In genomic region chr15:68584704-68585573, GRCh38 we compare ENCODE assay signal across 14 cellular contexts. TPM values are rescaled to one million over a fixed set of nuclear protein-coding genes. Genes with fewer than 3 reads are reported as not detected.
DNase-seq lines count a peak whose midpoint lies in the region; ATAC-seq, FAIRE-seq and TF ChIP-seq lines count a peak whose summit lies in the region.
"Had no signal": no experiment of that assay in that cellular context is flagged by ENCODE, and none has a peak within 500 bp of the region (broad histone marks: within the 10 kb centered on the region; RNA-seq: fewer than 3 reads in every experiment).

No MANE protein-coding gene starts in this region.

- no peaks in the 10 kb centered on the region for H3K9me3 Mint-ChIP-seq in CD8-positive, alpha-beta memory T cell
- H3K9me3 Mint-ChIP-seq: activated naive CD8-positive, alpha-beta T cell treated with anti-CD3 and anti-CD28 coated beads for 36 hours; neural progenitor cell; stimulated activated effector memory CD8-positive, alpha-beta T cell treated with anti-CD3 and anti-CD28 coated beads, Interleukin-12 subunit alpha, Interleukin-12 subunit beta, amount 100 ng/mL, for 72 hours had no signal

- no peaks in the 10 kb centered on the region for H3K9me1 ChIP-seq in endothelial cell of umbilical vein (replicated peaks; ENCODE audit: control insufficient read depth, extremely low read depth, insufficient read depth, low read length)

- no peaks in the 10 kb centered on the region for H3K36me3 Mint-ChIP-seq in CD8-positive, alpha-beta memory T cell
- H3K36me3 Mint-ChIP-seq: activated naive CD8-positive, alpha-beta T cell treated with anti-CD3 and anti-CD28 coated beads for 36 hours; neural progenitor cell had no signal

- ATAC-seq in HCT116: no peak
- no peak for ATAC-seq in HG03280 (IDR thresholded peaks at IDR 0.05; ENCODE audit: unreplicated experiment)
- ATAC-seq in HG03571 (IDR thresholded peaks at IDR 0.05; ENCODE audit: unreplicated experiment): no peak
- ATAC-seq: foreskin keratinocyte; stimulated activated effector memory CD8-positive, alpha-beta T cell treated with anti-CD3 and anti-CD28 coated beads, Interleukin-12 subunit alpha, Interleukin-12 subunit beta, amount 100 ng/mL, for 72 hours had no signal

- H3K27ac Mint-ChIP-seq in CD8-positive, alpha-beta memory T cell: no peak overlapping the region
- H3K27ac Mint-ChIP-seq: activated naive CD8-positive, alpha-beta T cell treated with anti-CD3 and anti-CD28 coated beads for 36 hours; neural progenitor cell; stimulated activated effector memory CD8-positive, alpha-beta T cell treated with anti-CD3 and anti-CD28 coated beads, Interleukin-12 subunit alpha, Interleukin-12 subunit beta, amount 100 ng/mL, for 72 hours had no signal

- no peak overlapping the region for H3K4me3 Mint-ChIP-seq in CD8-positive, alpha-beta memory T cell
- H3K4me3 Mint-ChIP-seq: activated naive CD8-positive, alpha-beta T cell treated with anti-CD3 and anti-CD28 coated beads for 36 hours; neural progenitor cell; stimulated activated effector memory CD8-positive, alpha-beta T cell treated with anti-CD3 and anti-CD28 coated beads, Interleukin-12 subunit alpha, Interleukin-12 subunit beta, amount 100 ng/mL, for 72 hours had no signal

- no peaks in the 10 kb centered on the region for H3K36me3 ChIP-seq in HCT116 (ENCODE audit: control insufficient read depth in 1 of 2, insufficient read depth in 2 of 2, low read length in 2 of 2)
- no peaks in the 10 kb centered on the region for H3K36me3 ChIP-seq in endothelial cell of umbilical vein (ENCODE audit: control insufficient read depth in 2 of 2, extremely low read depth in 1 of 2, insufficient read depth in 2 of 2, low read length in 2 of 2)
- H3K36me3 ChIP-seq in CD8-positive, alpha-beta memory T cell (ENCODE audit: insufficient read depth, low read length): no peaks in the 10 kb centered on the region
- H3K36me3 ChIP-seq: neural progenitor cell had no signal

- intact Hi-C loops in HCT116 (cut with micrococcal nuclease) (no loop called here), endothelial cell of umbilical vein (cut with micrococcal nuclease) (no loop called here)

- H3K9ac ChIP-seq in HCT116 (ENCODE audit: low read length) (peak overlapping the region; percentile 35), endothelial cell of umbilical vein (replicated peaks; ENCODE audit: extremely low read depth, insufficient read depth, low read length) (no peak overlapping the region)
- H3K9ac ChIP-seq: neural progenitor cell had no signal

- TF ChIP-seq RAD21 in HCT116 (IDR thresholded peaks at IDR 0.05; ENCODE audit: low read depth): no peak

- RAD21 ChIA-PET in HCT116 (lab: Charles Lee; ENCODE audit: low non-redundant PET in 1 of 2, low total read pairs in 2 of 2, uncharacterized antibody in 2 of 2, unreplicated experiment in 2 of 2): interaction anchor here in 1 of 2 experiments (1.2 kb wide), 1 partner anchor 55 kb away, joined by 3 read pairs; no protein-coding TSS in a partner anchor

- FAIRE-seq in endothelial cell of umbilical vein (lab: Jason Lieb, UNC): peak; percentile 26

- TF ChIP-seq CTCF in HCT116 (IDR thresholded peaks at IDR 0.05 in 2 of 3, conservative IDR thresholded peaks at IDR 0.05 in 1 of 3; ENCODE audit: borderline replicate concordance in 1 of 3, insufficient read depth in 1 of 3, low read depth in 2 of 3, low read length in 2 of 3) (no peak), endothelial cell of umbilical vein (IDR thresholded peaks at IDR 0.05; ENCODE audit: extremely low read depth in 1 of 2, insufficient read depth in 1 of 2, low read depth in 1 of 2, low read length in 2 of 2) (no peak)

- H3K27me3 ChIP-seq in HCT116 (ENCODE audit: insufficient read depth, low read length) (no peaks in the 10 kb centered on the region), endothelial cell of umbilical vein (ENCODE audit: control insufficient read depth in 2 of 2, insufficient read depth in 2 of 2, low read length in 2 of 2) (no peaks in the 10 kb centered on the region)
- H3K27me3 ChIP-seq in CD8-positive, alpha-beta memory T cell (ENCODE audit: insufficient read depth, low read length, poor library complexity, severe bottlenecking): peaks cover 3% of the 10 kb centered on the region
- H3K27me3 ChIP-seq: foreskin keratinocyte had no signal

- BruUV-seq in HCT116 (replicated peaks; lab: Mats Ljungman, UMichigan) (no TSS peak), endothelial cell of umbilical vein (replicated peaks; lab: Mats Ljungman, UMichigan) (no TSS peak)

- H2AFZ ChIP-seq in HCT116 (ENCODE audit: low read depth, low read length, poor library complexity, severe bottlenecking) (no peak overlapping the region), endothelial cell of umbilical vein (ENCODE audit: low read depth, low read length) (no peak overlapping the region)
- H2AFZ ChIP-seq: neural progenitor cell had no signal

- H3K9me2 ChIP-seq in HCT116 (ENCODE audit: insufficient read depth): no peaks in the 10 kb centered on the region

- DNase-seq in HCT116 (ENCODE audit: low read depth, low spot score) (no peak), NCI-H2227 treated with DMSO at 0.1 percent for 48 hours (lab: John Stamatoyannopoulos, UW) (peak; percentile 75), endothelial cell of umbilical vein (ENCODE audit: low read depth, low spot score) (no peak), retina (peak; percentile 77)
- no peak for DNase-seq in CD8-positive, alpha-beta memory T cell
- no peak for DNase-seq in activated CD4-positive, alpha-beta T cell treated with anti-CD3 and anti-CD28 coated beads for 4 hours
- DNase-seq: activated naive CD8-positive, alpha-beta T cell treated with anti-CD3 and anti-CD28 coated beads for 36 hours; foreskin keratinocyte; NCI-H1694; T1000 had no signal

- peaks cover 0 to 7% (median under 1%) of the 10 kb centered on the region in 3 donors for H3K4me1 Mint-ChIP-seq in CD8-positive, alpha-beta memory T cell

- H3K4me1 ChIP-seq in HCT116 (ENCODE audit: control insufficient read depth in 1 of 2, insufficient read depth in 2 of 2, low read length in 2 of 2) (peaks cover 28 to 90% of the 10 kb centered on the region in 2 experiments), endothelial cell of umbilical vein (ENCODE audit: control insufficient read depth, extremely low read depth, insufficient read depth, low read length) (peaks cover 13% of the 10 kb centered on the region)
- H3K4me1 ChIP-seq in CD8-positive, alpha-beta memory T cell (ENCODE audit: insufficient read depth, low read length): no peaks in the 10 kb centered on the region

- peak overlapping the region in 1 of 2 experiments; percentile 34; a peak in 1 of 4 replicates for H3K4me3 ChIP-seq in HCT116 (replicated peaks in 1 of 2; ENCODE audit: low read depth in 1 of 2, low read length in 2 of 2)
- no peak overlapping the region for H3K4me3 ChIP-seq in endothelial cell of umbilical vein (replicated peaks in 1 of 3; ENCODE audit: insufficient read depth in 1 of 3, low read depth in 1 of 3, low read length in 3 of 3)
- no peak overlapping the region for H3K4me3 ChIP-seq in CD8-positive, alpha-beta memory T cell (ENCODE audit: low read length)
- H3K4me3 ChIP-seq: neural progenitor cell had no signal

- no peaks in the 10 kb centered on the region for H3K79me2 ChIP-seq in HCT116 (ENCODE audit: insufficient read depth, low read length)
- no peaks in the 10 kb centered on the region for H3K79me2 ChIP-seq in endothelial cell of umbilical vein (ENCODE audit: control insufficient read depth, insufficient read depth, low read length)

- peaks cover 12 to 30% of the 10 kb centered on the region in 2 donors for H3K27me3 Mint-ChIP-seq in CD8-positive, alpha-beta memory T cell

- TF ChIP-seq POLR2A in HCT116 (IDR thresholded peaks at IDR 0.05; ENCODE audit: borderline replicate concordance, extremely low read depth, insufficient read depth, insufficient read length): no peak
- TF ChIP-seq POLR2A in endothelial cell of umbilical vein (IDR thresholded peaks at IDR 0.05; ENCODE audit: low read depth, low read length): no peak

- H3K4me2 ChIP-seq in HCT116 (ENCODE audit: low read length) (peak overlapping the region; percentile 69), endothelial cell of umbilical vein (ENCODE audit: insufficient read depth, low read length) (no peak overlapping the region)
- H3K4me2 ChIP-seq: neural progenitor cell had no signal

- H3K9me3 ChIP-seq in HCT116 (ENCODE audit: control insufficient read depth in 1 of 2, insufficient read depth in 1 of 2, low read depth in 1 of 2, low read length in 2 of 2) (no peaks in the 10 kb centered on the region), endothelial cell of umbilical vein (replicated peaks; ENCODE audit: control insufficient read depth, insufficient read depth, low read length) (no peaks in the 10 kb centered on the region)
- no peaks in the 10 kb centered on the region for H3K9me3 ChIP-seq in CD8-positive, alpha-beta memory T cell (ENCODE audit: low read length)

- dilution Hi-C loops in endothelial cell of umbilical vein (cut with MboI; ENCODE audit: extremely low pct_ligation_motif_present, low sequenced_read_pairs): no loop called here

- CTCF ChIA-PET in HCT116 (lab: Charles Lee): no interaction called here
- CTCF ChIA-PET in endothelial cell of umbilical vein (lab: Charles Lee): interaction anchor here (0.7 to 1.0 kb wide), 2 partner anchors 90 to 290 kb away, joined by 3 read pairs; no protein-coding TSS in a partner anchor
- CTCF ChIA-PET in CD8-positive, alpha-beta memory T cell (lab: Charles Lee): no interaction called here

- POLR2A ChIA-PET in HCT116 (lab: Charles Lee) (interaction anchor here (1.0 to 2.1 kb wide), 2 partner anchors 8 to 10 kb away, joined by 3 to 6 read pairs; no protein-coding TSS in a partner anchor), endothelial cell of umbilical vein (lab: Charles Lee) (no interaction called here)
- POLR2A ChIA-PET in CD8-positive, alpha-beta memory T cell (lab: Charles Lee): no interaction called here

- no peaks in the 10 kb centered on the region for H4K20me1 ChIP-seq in HCT116 (ENCODE audit: insufficient read depth)
- no peaks in the 10 kb centered on the region for H4K20me1 ChIP-seq in endothelial cell of umbilical vein (replicated peaks; ENCODE audit: control insufficient read depth, extremely low read depth, insufficient read depth, low read length)

- H3K27ac ChIP-seq in HCT116 (ENCODE audit: low read depth, low read length): no peak overlapping the region
- H3K27ac ChIP-seq in endothelial cell of umbilical vein (ENCODE audit: insufficient read depth, low read depth, low read length): no peak overlapping the region
- no peak overlapping the region for H3K27ac ChIP-seq in CD8-positive, alpha-beta memory T cell (ENCODE audit: low read depth, low read length)
- H3K27ac ChIP-seq: foreskin keratinocyte, neural progenitor cell had no signal

RNA-seq across cellular contexts. Expression of gene CORO2B, which starts 6.1 kb away (rescaled TPM):
- total RNA-seq in HCT116 (2021; ENCODE audit: unreplicated experiment) (2.8 TPM), endothelial cell of umbilical vein (2.9 and 3.7 TPM in 2 replicates)
- polyA plus RNA-seq in HCT116 (2012): 2.2 and 3.2 TPM in 2 replicates
- polyA plus RNA-seq in endothelial cell of umbilical vein: 2.4 and 2.9 TPM in 2 replicates
- 2.0 and 2.2 TPM in 2 replicates for polyA plus RNA-seq in endothelial cell of umbilical vein (2011; cell fraction: cytosol; rRNA removed)
- 2.3 TPM in 2 replicates for polyA plus RNA-seq in endothelial cell of umbilical vein (2011; cell fraction: nucleus; rRNA removed)
- polyA plus RNA-seq in endothelial cell of umbilical vein (2012): 0.50 and 1.1 TPM in 2 replicates
- 2.6 and 2.7 TPM in 2 replicates for polyA minus RNA-seq in endothelial cell of umbilical vein
- polyA minus RNA-seq in endothelial cell of umbilical vein (2011; cell fraction: cytosol; rRNA and poly(A)+ RNA removed): not detected
- polyA minus RNA-seq in endothelial cell of umbilical vein (2011; cell fraction: nucleus; rRNA and poly(A)+ RNA removed): 0.91 and 1.3 TPM in 2 replicates
- total RNA-seq in CD8-positive, alpha-beta memory T cell: not detected
- polyA plus RNA-seq in CD8-positive, alpha-beta memory T cell: not detected
- total RNA-seq: activated naive CD8-positive, alpha-beta T cell treated with anti-CD3 and anti-CD28 coated beads for 36 hours had no signal

Comparison
In these comparisons a context has a peak if more than half of its experiments do, and no peak if none do; other contexts are left out.
1. DNase-seq: peak in NCI-H2227 treated with DMSO at 0.1 percent for 48 hours (single experiment) and retina (single experiment); none in HCT116 (single experiment), endothelial cell of umbilical vein (single experiment), CD8-positive, alpha-beta memory T cell (0 of 5) and activated CD4-positive, alpha-beta T cell treated with anti-CD3 and anti-CD28 coated beads for 4 hours (0 of 2).